ENCODE assay signal across 23 cellular contexts in genomic region chr14:79357307-79357706, GRCh38.
"Had no signal": no experiment of that assay in that cellular context is flagged by ENCODE, and none has a peak within 500 bp of the region (broad histone marks: within the 10 kb centered on the region; RNA-seq: fewer than 3 reads in every experiment).

No MANE protein-coding gene starts in this region.

- DNase-seq: dermis blood vessel endothelial cell; effector memory CD4-positive, alpha-beta T cell; erythroblast; esophagus squamous epithelium; foreskin melanocyte; glutamatergic neuron; mammary epithelial cell; midbrain; naive thymus-derived CD4-positive, alpha-beta T cell; stimulated activated CD4-positive, alpha-beta T cell treated with anti-CD3 and anti-CD28 coated beads, Interleukin-2, amount 100 ng/mL, for 24 hours; stimulated activated CD4-positive, alpha-beta T cell treated with anti-CD3 and anti-CD28 coated beads, Interleukin-4, amount 100 ng/mL, for 4 hours; stimulated activated naive CD8-positive, alpha-beta T cell treated with anti-CD3 and anti-CD28 coated beads, Interleukin-15, Interleukin-2, amounts not matched to agents 100 U/mL and 50 U/mL, for 24 hours; substantia nigra; transverse colon had no signal

- H3K4me1 ChIP-seq: esophagus squamous epithelium, prostate gland, right atrium auricular region, transverse colon, vagina had no signal

- FAIRE-seq: keratinocyte had no signal

- H3K36me3 ChIP-seq: esophagus squamous epithelium, neural progenitor cell, prostate gland, right atrium auricular region, thoracic aorta, transverse colon, vagina had no signal

- H3K27ac ChIP-seq: coronary artery, esophagus squamous epithelium, prostate gland, right atrium auricular region, thoracic aorta, transverse colon, vagina had no signal

- H3K9me3 ChIP-seq: esophagus squamous epithelium, prostate gland, right atrium auricular region, thoracic aorta, transverse colon, vagina had no signal

- H2AFZ ChIP-seq: neural progenitor cell had no signal

- ATAC-seq: naive thymus-derived CD4-positive, alpha-beta T cell; sciatic nerve; stimulated activated memory B cell treated with anti-CD40 and anti-IgM and Interleukin-4, amounts not matched to agents 10 μg/mL and 1 μg/mL and 100 μg/mL, for 72 hours; stimulated activated naive CD8-positive, alpha-beta T cell treated with anti-CD3 and anti-CD28 coated beads, Interleukin-15, Interleukin-2, amounts not matched to agents 100 U/mL and 50 U/mL, for 24 hours had no signal

- H3K27me3 ChIP-seq: esophagus squamous epithelium, neural progenitor cell, right atrium auricular region, transverse colon, vagina had no signal

- H3K4me3 ChIP-seq: coronary artery, esophagus squamous epithelium, neural progenitor cell, prostate gland, right atrium auricular region, thoracic aorta, transverse colon, vagina had no signal

- H3K4me2 ChIP-seq: neural progenitor cell had no signal
